In the genomic region with DNA sequence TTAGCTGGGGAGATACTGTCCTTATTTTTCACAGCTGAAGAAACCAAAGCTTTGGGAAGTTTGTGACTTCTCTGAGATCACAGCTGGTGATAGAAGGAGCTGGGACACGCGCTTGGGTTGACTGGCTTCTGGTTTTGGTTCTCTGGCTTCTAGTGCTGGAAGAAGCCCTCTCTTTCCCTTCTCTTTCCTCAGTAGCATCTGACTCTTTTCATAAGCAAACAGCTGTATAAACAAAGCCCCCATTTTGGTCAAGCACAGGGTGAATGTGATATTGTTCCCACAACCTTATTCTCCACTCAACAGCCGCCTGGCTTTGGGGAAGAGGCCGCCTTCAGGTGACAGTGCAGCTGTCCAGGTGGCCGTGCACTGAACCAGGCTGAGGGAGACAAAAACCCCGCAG, we compare ENCODE assay signal across 13 cellular contexts. TPM values are rescaled to one million over a fixed set of nuclear protein-coding genes. Genes with fewer than 3 reads are reported as not detected.
DNase-seq lines count a peak whose midpoint lies in the region; FAIRE-seq and TF ChIP-seq lines count a peak whose summit lies in the region.
"Had no signal": no experiment of that assay in that cellular context is flagged by ENCODE, and none has a peak within 500 bp of the region (broad histone marks: within the 10 kb centered on the region; RNA-seq: fewer than 3 reads in every experiment).

No MANE protein-coding gene starts in this region.

- DNase-seq in activated T-cell treated with anti-CD3 and anti-CD28 coated beads, Interleukin-2, amount 50 U/mL, for 24 hours = no peak
- DNase-seq in activated T-cell treated with anti-CD3 and anti-CD28 coated beads, Interleukin-2, amount 50 U/mL, for 1 hour = no peak
- DNase-seq in choroid plexus epithelial cell (ENCODE audit: low read depth) (peak; percentile 71), type B pancreatic cell (ENCODE audit: extremely low spot score, unreplicated experiment) (no peak), BE2C (no peak), HTR-8/SVneo (ENCODE audit: insufficient read length, low spot score) (no peak), islet precursor cell (no peak)
- DNase-seq: GDM1, hippocampal formation, NCI-H2171, T-cell had no signal

- TF ChIP-seq CTCF in choroid plexus epithelial cell (conservative IDR thresholded peaks at IDR 0.05; ENCODE audit: low read depth, low read length) (no peak), nephron (IDR thresholded peaks at IDR 0.05; ENCODE audit: unreplicated experiment in 3 of 3) (no peak), type B pancreatic cell (conservative IDR thresholded peaks at IDR 0.05) (no peak), BE2C (IDR thresholded peaks at IDR 0.05; ENCODE audit: low read depth, low read length) (no peak)

- peaks cover 48% of the 10 kb centered on the region for H3K36me3 Mint-ChIP-seq in activated T-cell treated with anti-CD3 and anti-CD28 coated beads, Interleukin-2, amount 50 U/mL, for 24 hours (ENCODE audit: low read depth)
- H3K36me3 Mint-ChIP-seq in nephron (ENCODE audit: low read depth) (peaks cover 19% of the 10 kb centered on the region), type B pancreatic cell (peaks cover 10% of the 10 kb centered on the region)

- no peaks in the 10 kb centered on the region for H3K9me3 Mint-ChIP-seq in activated T-cell treated with anti-CD3 and anti-CD28 coated beads, Interleukin-2, amount 50 U/mL, for 24 hours
- H3K9me3 Mint-ChIP-seq in nephron (no peaks in the 10 kb centered on the region), type B pancreatic cell (no peaks in the 10 kb centered on the region)
- H3K9me3 Mint-ChIP-seq: T-cell had no signal

- no peak overlapping the region for H3K4me3 ChIP-seq in choroid plexus epithelial cell (ENCODE audit: low read depth, low read length)
- H3K4me3 ChIP-seq in BE2C (ENCODE audit: low read depth, low read length) = no peak overlapping the region

- H3K27ac Mint-ChIP-seq in activated T-cell treated with anti-CD3 and anti-CD28 coated beads, Interleukin-2, amount 50 U/mL, for 24 hours = peak overlapping the region; percentile 0
- H3K27ac Mint-ChIP-seq in nephron (peak overlapping the region; percentile 90 to 92 (median 90)), type B pancreatic cell (peak overlapping the region; percentile 68)

- H3K36me3 ChIP-seq in BE2C = peaks cover 3% of the 10 kb centered on the region

- H3K27me3 Mint-ChIP-seq in activated T-cell treated with anti-CD3 and anti-CD28 coated beads, Interleukin-2, amount 50 U/mL, for 24 hours = no peaks in the 10 kb centered on the region
- H3K27me3 Mint-ChIP-seq in nephron (ENCODE audit: low read depth) = peaks cover 3% of the 10 kb centered on the region
- H3K27me3 Mint-ChIP-seq in type B pancreatic cell = no peaks in the 10 kb centered on the region
- H3K27me3 Mint-ChIP-seq: T-cell had no signal

- H3K4me1 Mint-ChIP-seq in activated T-cell treated with anti-CD3 and anti-CD28 coated beads, Interleukin-2, amount 50 U/mL, for 24 hours (ENCODE audit: low read depth) = no peaks in the 10 kb centered on the region
- H3K4me1 Mint-ChIP-seq in nephron = peaks cover 48% of the 10 kb centered on the region
- H3K4me1 Mint-ChIP-seq in type B pancreatic cell (ENCODE audit: unreplicated experiment) = peaks cover 32% of the 10 kb centered on the region
- H3K4me1 Mint-ChIP-seq: T-cell had no signal

- H3K27me3 ChIP-seq in BE2C = no peaks in the 10 kb centered on the region

- H3K4me1 ChIP-seq in BE2C = peaks cover 10% of the 10 kb centered on the region

- no peak overlapping the region for H3K4me3 Mint-ChIP-seq in activated T-cell treated with anti-CD3 and anti-CD28 coated beads, Interleukin-2, amount 50 U/mL, for 24 hours
- peak overlapping the region in 2 of 3 experiments; percentile 17 to 70 for H3K4me3 Mint-ChIP-seq in nephron
- H3K4me3 Mint-ChIP-seq in type B pancreatic cell = peak overlapping the region; percentile 67
- H3K4me3 Mint-ChIP-seq: T-cell had no signal

- no peak for FAIRE-seq in HTR-8/SVneo (lab: Jason Lieb, UNC)
- FAIRE-seq: colon had no signal

- no peaks in the 10 kb centered on the region for H3K9me3 ChIP-seq in BE2C

RNA-seq across cellular contexts. Expression of a gene that starts 36.7 kb away (rescaled TPM):
- 48.1 and 52.3 TPM in 2 replicates for total RNA-seq in type B pancreatic cell (ENCODE audit: low replicate concordance)
- polyA plus RNA-seq in BE2C (2012; ENCODE audit: insufficient read depth, insufficient read length, low read depth) = 13.3 TPM

Comparison
In these comparisons a context has a peak if more than half of its experiments do, and no peak if none do; other contexts are left out.
1. H3K27ac Mint-ChIP-seq: peak in every context shown above with its lines; median percentile 90 in nephron; 68 in type B pancreatic cell; 0 in activated T-cell treated with anti-CD3 and anti-CD28 coated beads, Interleukin-2, amount 50 U/mL, for 24 hours.